1 cellular context compared by ENCODE assay signal in genomic region chr1:186212574-186213224, GRCh38.
TF ChIP-seq lines count a peak whose summit lies in the region.

No MANE protein-coding gene starts in this region.

TF ChIP-seq in K562, 482 proteins besides CTCF, POLR2A, EP300 and RAD21 (continued from another document):
- TF ChIP-seq TFAM (CRISPR knock-in tag; conservative IDR thresholded peaks at IDR 0.05) (no peak), GABPA (tag; conservative IDR thresholded peaks at IDR 0.05; ENCODE audit: low read depth) (no peak), RAD51 (IDR thresholded peaks at IDR 0.05; ENCODE audit: borderline replicate concordance, low read depth) (no peak), CBFB (CRISPR knock-in tag; IDR thresholded peaks at IDR 0.05) (no peak), CC2D1A (IDR thresholded peaks at IDR 0.05) (peak; percentile 86), DDX20 (tag; IDR thresholded peaks at IDR 0.05; ENCODE audit: low read depth) (no peak), HBP1 (CRISPR knock-in tag; IDR thresholded peaks at IDR 0.05) (no peak), RNF2 (IDR thresholded peaks at IDR 0.05) (no peak), MAFK (IDR thresholded peaks at IDR 0.05; ENCODE audit: low read length) (0 out of 2 replicates have a peak, but pooled peaks have one; percentile 4), EWSR1 (IDR thresholded peaks at IDR 0.05; ENCODE audit: borderline replicate concordance, low read depth, partially characterized antibody) (no peak), NCOA2 (IDR thresholded peaks at IDR 0.05; ENCODE audit: partially characterized antibody in 2 of 2) (no peak), TEAD1 (CRISPR knock-in tag; IDR thresholded peaks at IDR 0.05) (peak; percentile 62 to 81; a peak in 2 of 4 replicates), ZNF24 (IDR thresholded peaks at IDR 0.05) (0 out of 2 replicates have a peak, but pooled peaks have one; percentile 47), NEUROD1 (IDR thresholded peaks at IDR 0.05; ENCODE audit: borderline replicate concordance, low read depth, low read length, partially characterized antibody) (no peak), ESRRA (IDR thresholded peaks at IDR 0.05; ENCODE audit: borderline replicate concordance, low read depth) (no peak), GATA2 (CRISPR knock-in tag; IDR thresholded peaks at IDR 0.05) (peak; percentile 51; the same call in 1 of the 2 replicates), PREB (CRISPR knock-in tag; IDR thresholded peaks at IDR 0.05) (0 out of 2 replicates have a peak, but pooled peaks have one; percentile 31), RB1 (IDR thresholded peaks at IDR 0.05; ENCODE audit: low read depth) (peak; percentile 47; the same call in 1 of the 2 replicates), GABPB2 (CRISPR knock-in tag; conservative IDR thresholded peaks at IDR 0.05) (no peak), ID3 (CRISPR knock-in tag; IDR thresholded peaks at IDR 0.05) (no peak), ID3 (tag; IDR thresholded peaks at IDR 0.05) (peak; percentile 59), GTF2B (IDR thresholded peaks at IDR 0.05; ENCODE audit: extremely low read depth, insufficient read length) (no peak), ELF4 (CRISPR knock-in tag; IDR thresholded peaks at IDR 0.05) (no peak), ZNF444 (CRISPR knock-in tag; IDR thresholded peaks at IDR 0.05) (no peak), LARP7 (IDR thresholded peaks at IDR 0.05) (no peak), SMC3 (conservative IDR thresholded peaks at IDR 0.05; ENCODE audit: insufficient read depth, low read depth, low read length) (peak; percentile 98), AFF4 (CRISPR knock-in tag; IDR thresholded peaks at IDR 0.05) (0 out of 2 replicates have a peak, but pooled peaks have one; percentile 38), JUND (IDR thresholded peaks at IDR 0.05; ENCODE audit: borderline replicate concordance, low read depth, low read length) (no peak; the same call in 1 of the 2 replicates), JUND (tag; IDR thresholded peaks at IDR 0.05; ENCODE audit: borderline replicate concordance, low read depth, low read length) (peak; percentile 32; the same call in 2 of the 3 replicates), STAG1 (CRISPR knock-in tag; IDR thresholded peaks at IDR 0.05; ENCODE audit: borderline replicate concordance) (peak; percentile 94), SFPQ (IDR thresholded peaks at IDR 0.05; ENCODE audit: low read depth, low read length) (no peak), NCOA6 (IDR thresholded peaks at IDR 0.05) (no peak), NFATC3 (IDR thresholded peaks at IDR 0.05) (no peak), TEAD4 (IDR thresholded peaks at IDR 0.05; ENCODE audit: low read length) (peak; percentile 71), TEAD4 (CRISPR knock-in tag; IDR thresholded peaks at IDR 0.05; ENCODE audit: borderline replicate concordance) (no peak), ZBED1 (IDR thresholded peaks at IDR 0.05) (no peak), E2F3 (CRISPR knock-in tag; IDR thresholded peaks at IDR 0.05) (no peak), ZNF311 (CRISPR knock-in tag; IDR thresholded peaks at IDR 0.05) (no peak), SP1 (CRISPR knock-in tag; IDR thresholded peaks at IDR 0.05) (peak; percentile 32; the same call in 1 of the 2 replicates), ZNF57 (CRISPR knock-in tag; IDR thresholded peaks at IDR 0.05) (no peak), ZFP91 (CRISPR knock-in tag; IDR thresholded peaks at IDR 0.05) (no peak), PKNOX1 (IDR thresholded peaks at IDR 0.05) (0 out of 2 replicates have a peak, but pooled peaks have one; percentile 20), ARNT (IDR thresholded peaks at IDR 0.05) (peak in 1 of 2 experiments; percentile 76; a peak in 1 of 4 replicates), NBN (IDR thresholded peaks at IDR 0.05; ENCODE audit: low read depth) (0 out of 2 replicates have a peak, but pooled peaks have one; percentile 35), ARID2 (IDR thresholded peaks at IDR 0.05) (peak; percentile 96), ZNF212 (CRISPR knock-in tag; IDR thresholded peaks at IDR 0.05) (no peak)
